In the genomic region with DNA sequence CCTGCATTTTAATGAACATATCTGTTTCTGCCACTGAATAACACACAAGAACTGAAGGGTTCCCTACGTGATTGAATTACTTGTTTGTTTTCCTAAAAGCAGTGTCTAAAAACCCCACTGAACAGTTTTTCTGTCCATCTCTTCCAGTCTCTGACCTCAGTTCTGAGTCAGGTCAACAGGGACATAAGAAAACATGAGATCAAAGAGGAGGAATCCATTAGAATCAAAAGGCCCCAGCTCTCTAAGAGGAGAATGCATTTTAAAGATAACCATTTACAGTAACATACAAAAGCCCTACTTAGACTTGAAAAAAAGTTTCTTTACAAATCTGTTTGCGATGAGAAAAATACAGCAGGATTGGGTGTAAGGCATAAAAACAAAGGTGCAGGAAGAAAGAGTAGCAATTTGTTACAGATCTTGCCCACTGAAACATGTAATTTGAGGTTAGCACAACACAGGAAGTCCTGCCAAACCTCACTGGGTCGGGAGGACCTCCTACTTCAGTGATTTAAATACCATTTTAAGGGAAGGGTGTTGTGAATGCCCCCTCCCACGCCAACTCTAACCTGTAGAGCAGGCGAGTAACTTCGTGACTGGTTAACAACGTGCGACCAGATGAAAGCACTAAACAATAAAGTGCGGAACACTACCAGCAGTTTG, we compare ENCODE assay signal across 8 cellular contexts. TPM values are rescaled to one million over a fixed set of nuclear protein-coding genes. Genes with fewer than 3 reads are reported as not detected.
DNase-seq lines count a peak whose midpoint lies in the region; ATAC-seq, FAIRE-seq and TF ChIP-seq lines count a peak whose summit lies in the region.

No MANE protein-coding gene starts in this region.

- WGBS in heart left ventricle, 4 donors = 59 to 66% (median 64%) methylated on average over 9 of the region's 9 CpGs

- DNase-seq in heart left ventricle = no peak
- DNase-seq in Right ventricle myocardium inferior (ENCODE audit: missing footprints) = no peak
- DNase-seq in coronary artery (ENCODE audit: low spot score) = no peak
- DNase-seq in NCI-H1105 treated with DMSO at 0.1 percent for 48 hours (lab: John Stamatoyannopoulos, UW) = no peak
- DNase-seq in posterior cingulate gyrus = no peak
- DNase-seq in D721Med (ENCODE audit: insufficient read length, low spot score) = no peak

- H3K27me3 ChIP-seq in heart left ventricle (no peaks in the 10 kb centered on the region), rectal smooth muscle tissue (ENCODE audit: control insufficient read depth, insufficient read depth, low read length) (no peaks in the 10 kb centered on the region)

- H3K9ac ChIP-seq in rectal smooth muscle tissue (ENCODE audit: low read length) = no peak overlapping the region

- H3K27ac Mint-ChIP-seq in T-helper 1 cell treated with Interleukin-12 subunit alpha and Interleukin-12 subunit beta and Interleukin-4 antibody, amounts not matched to agents 30 μg/mL and 1 μg/mL, for 36 hours = peak overlapping the region; percentile 84

- ATAC-seq in heart left ventricle = no peak
- no peak for ATAC-seq in Right ventricle myocardium inferior

- H3K4me1 ChIP-seq in heart left ventricle (peaks cover 9 to 57% (median 32%) of the 10 kb centered on the region in 12 donors), rectal smooth muscle tissue (ENCODE audit: control insufficient read depth, insufficient read depth, low read length) (peaks cover 7% of the 10 kb centered on the region)

- H3K4me3 Mint-ChIP-seq in T-helper 1 cell treated with Interleukin-12 subunit alpha and Interleukin-12 subunit beta and Interleukin-4 antibody, amounts not matched to agents 30 μg/mL and 1 μg/mL, for 36 hours = peak overlapping the region; percentile 94

- TF ChIP-seq POLR2A in heart left ventricle (IDR thresholded peaks at IDR 0.05) = no peak

- no peaks in the 10 kb centered on the region for H3K9me3 ChIP-seq in heart left ventricle

- H3K27ac ChIP-seq in heart left ventricle = peak overlapping the region in 1 of 12 donors; percentile 48
- no peak overlapping the region for H3K27ac ChIP-seq in coronary artery
- no peak overlapping the region for H3K27ac ChIP-seq in rectal smooth muscle tissue (ENCODE audit: low read depth, low read length)

- peak overlapping the region in 10 of 12 donors; percentile 68 to 95 (median 84) for H3K4me3 ChIP-seq in heart left ventricle
- peak overlapping the region; percentile 76 for H3K4me3 ChIP-seq in coronary artery
- H3K4me3 ChIP-seq in rectal smooth muscle tissue (ENCODE audit: low read length) = peak overlapping the region; percentile 78

- TF ChIP-seq CTCF in heart left ventricle (IDR thresholded peaks at IDR 0.05) (no peak), coronary artery (IDR thresholded peaks at IDR 0.05) (no peak), D721Med (IDR thresholded peaks at IDR 0.05; ENCODE audit: insufficient read depth, missing control alignments) (no peak)

- no peak for FAIRE-seq in D721Med (lab: Jason Lieb, UNC)

- no peaks in the 10 kb centered on the region for H3K36me3 Mint-ChIP-seq in T-helper 1 cell treated with Interleukin-12 subunit alpha and Interleukin-12 subunit beta and Interleukin-4 antibody, amounts not matched to agents 30 μg/mL and 1 μg/mL, for 36 hours (ENCODE audit: low read depth)

- no peaks in the 10 kb centered on the region for H3K9me3 Mint-ChIP-seq in T-helper 1 cell treated with Interleukin-12 subunit alpha and Interleukin-12 subunit beta and Interleukin-4 antibody, amounts not matched to agents 30 μg/mL and 1 μg/mL, for 36 hours

- H3K4me1 Mint-ChIP-seq in T-helper 1 cell treated with Interleukin-12 subunit alpha and Interleukin-12 subunit beta and Interleukin-4 antibody, amounts not matched to agents 30 μg/mL and 1 μg/mL, for 36 hours (ENCODE audit: low read depth) = peaks cover 25% of the 10 kb centered on the region

- H3K27me3 Mint-ChIP-seq in T-helper 1 cell treated with Interleukin-12 subunit alpha and Interleukin-12 subunit beta and Interleukin-4 antibody, amounts not matched to agents 30 μg/mL and 1 μg/mL, for 36 hours (ENCODE audit: low read depth) = peaks cover 4% of the 10 kb centered on the region

- H3K36me3 ChIP-seq in heart left ventricle (no peaks in the 10 kb centered on the region), rectal smooth muscle tissue (ENCODE audit: control insufficient read depth, insufficient read depth, low read length) (no peaks in the 10 kb centered on the region)

- intact Hi-C loops in heart left ventricle (cut with DNase I) = loop anchor here in 2 of 10 donors (5.0 to 10.0 kb wide), 2 partner anchors 279 to 282 kb away; partner anchors contain the start of gene UBAC1 (in 2 of the 2)
- intact Hi-C loops in Right ventricle myocardium inferior (cut with DNase I) = loop anchor here (5.0 to 10.0 kb wide), 2 partner anchors 158 to 279 kb away; partner anchors contain the start of genes SNAPC4 and UBAC1
- intact Hi-C loops in posterior cingulate gyrus (cut with DNase I) = no loop called here

RNA-seq across cellular contexts. Expression of gene QSOX2, which starts 1.4 kb away (rescaled TPM):
- total RNA-seq in heart left ventricle (1 to 10 TPM; 4.8 to 7.8 (median 5.9) TPM), Right ventricle myocardium inferior (8.3 TPM)
- 1 to 10 TPM; 4.3 to 9.9 TPM for polyA plus RNA-seq in heart left ventricle

RNA-seq across cellular contexts. Expression of gene LHX3, which starts 39.3 kb away (rescaled TPM):
- total RNA-seq in heart left ventricle (not detected), Right ventricle myocardium inferior (not detected)
- polyA plus RNA-seq in heart left ventricle = not detected

RNA-seq across cellular contexts. Expression of gene CCDC187, which starts 59.6 kb away (rescaled TPM):
- under 1 TPM in 1 of 9 donors, not detected in 8; 0.04 TPM for total RNA-seq in heart left ventricle
- polyA plus RNA-seq in heart left ventricle = not detected
- total RNA-seq in Right ventricle myocardium inferior = not detected
